24 cellular contexts compared by ENCODE assay signal in genomic region chr15:75361361-75361988, GRCh38.
"Had no signal": no experiment of that assay in that cellular context is flagged by ENCODE, and none has a peak within 500 bp of the region (broad histone marks: within the 10 kb centered on the region; RNA-seq: fewer than 3 reads in every experiment).

No MANE protein-coding gene starts in this region.

- H3K27me3 ChIP-seq: brain microvascular endothelial cell, cardiac muscle cell, Peyer's patch had no signal

- DNase-seq: activated B cell treated with CpG ODN at 0.5 μM for 24 hours; activated CD4-positive, alpha-beta T cell treated with anti-CD3 and anti-CD28 coated beads for 1 hour; activated CD4-positive, alpha-beta T cell treated with anti-CD3 and anti-CD28 coated beads, Interleukin-2, amount 10 ng/mL, durations not matched to agents 24 days and 14 days; activated CD4-positive, alpha-beta T cell treated with anti-CD3 and anti-CD28 coated beads, Interleukin-2, amount 50 U/mL, for 48 hours; activated CD8-positive, alpha-beta memory T cell treated with anti-CD3 and anti-CD28 coated beads, Interleukin-2, amount 50 U/mL, for 4 hours; activated effector memory CD4-positive, alpha-beta T cell treated with anti-CD3 and anti-CD28 coated beads, Interleukin-2, amount 50 U/mL, for 16 hours; activated naive CD4-positive, alpha-beta T cell treated with anti-CD3 and anti-CD28 coated beads, Interleukin-2, amount 50 U/mL, for 16 hours; activated T-cell treated with anti-CD3 and anti-CD28 coated beads, Interleukin-2, amount 50 U/mL, for 4 hours; brain microvascular endothelial cell; cerebellar nuclear complex; Karpas-422; MM.1S; NCI-H1105 treated with DMSO at 0.1 percent for 48 hours; NCI-H1436 treated with DMSO at 0.1 percent for 48 hours; NCI-H187 treated with DMSO at 0.1 percent for 48 hours; NCI-H2081 treated with DMSO at 0.1 percent for 48 hours; NCI-H446; NCI-H524; SHP77 treated with DMSO at 0.1 percent for 48 hours; T1000 had no signal

- H3K27ac ChIP-seq: brain microvascular endothelial cell, cardiac muscle cell, Peyer's patch had no signal

- H3K4me1 ChIP-seq: Peyer's patch had no signal

- H3K9me3 ChIP-seq: Peyer's patch had no signal

- ATAC-seq: activated T-cell treated with anti-CD3 and anti-CD28 coated beads, Interleukin-2, amount 50 U/mL, for 4 hours had no signal

- H3K4me1 Mint-ChIP-seq: activated B cell treated with CpG ODN at 0.5 μM for 24 hours had no signal

- H3K27ac Mint-ChIP-seq: activated B cell treated with CpG ODN at 0.5 μM for 24 hours; activated CD4-positive, alpha-beta T cell treated with anti-CD3 and anti-CD28 coated beads, Interleukin-2, amount 10 ng/mL, durations not matched to agents 24 days and 14 days; T-helper 1 cell treated with Interleukin-12 subunit alpha and Interleukin-12 subunit beta and Interleukin-4 antibody, amounts not matched to agents 30 μg/mL and 1 μg/mL, for 36 hours had no signal

- H3K4me3 ChIP-seq: cardiac muscle cell, K562, Peyer's patch had no signal

- H3K4me3 Mint-ChIP-seq: activated B cell treated with CpG ODN at 0.5 μM for 24 hours; activated CD4-positive, alpha-beta T cell treated with anti-CD3 and anti-CD28 coated beads, Interleukin-2, amount 10 ng/mL, durations not matched to agents 24 days and 14 days; activated T-cell treated with anti-CD3 and anti-CD28 coated beads, Interleukin-2, amount 50 U/mL, for 4 hours; T-helper 1 cell treated with Interleukin-12 subunit alpha and Interleukin-12 subunit beta and Interleukin-4 antibody, amounts not matched to agents 30 μg/mL and 1 μg/mL, for 36 hours had no signal

- H3K9me3 Mint-ChIP-seq: activated B cell treated with CpG ODN at 0.5 μM for 24 hours; activated CD4-positive, alpha-beta T cell treated with anti-CD3 and anti-CD28 coated beads, Interleukin-2, amount 10 ng/mL, durations not matched to agents 24 days and 14 days; activated T-cell treated with anti-CD3 and anti-CD28 coated beads, Interleukin-2, amount 50 U/mL, for 4 hours; T-helper 1 cell treated with Interleukin-12 subunit alpha and Interleukin-12 subunit beta and Interleukin-4 antibody, amounts not matched to agents 30 μg/mL and 1 μg/mL, for 36 hours had no signal

- H3K27me3 Mint-ChIP-seq: activated B cell treated with CpG ODN at 0.5 μM for 24 hours; activated CD4-positive, alpha-beta T cell treated with anti-CD3 and anti-CD28 coated beads, Interleukin-2, amount 10 ng/mL, durations not matched to agents 24 days and 14 days had no signal
